14 cellular contexts compared by ENCODE assay signal in the genomic region with DNA sequence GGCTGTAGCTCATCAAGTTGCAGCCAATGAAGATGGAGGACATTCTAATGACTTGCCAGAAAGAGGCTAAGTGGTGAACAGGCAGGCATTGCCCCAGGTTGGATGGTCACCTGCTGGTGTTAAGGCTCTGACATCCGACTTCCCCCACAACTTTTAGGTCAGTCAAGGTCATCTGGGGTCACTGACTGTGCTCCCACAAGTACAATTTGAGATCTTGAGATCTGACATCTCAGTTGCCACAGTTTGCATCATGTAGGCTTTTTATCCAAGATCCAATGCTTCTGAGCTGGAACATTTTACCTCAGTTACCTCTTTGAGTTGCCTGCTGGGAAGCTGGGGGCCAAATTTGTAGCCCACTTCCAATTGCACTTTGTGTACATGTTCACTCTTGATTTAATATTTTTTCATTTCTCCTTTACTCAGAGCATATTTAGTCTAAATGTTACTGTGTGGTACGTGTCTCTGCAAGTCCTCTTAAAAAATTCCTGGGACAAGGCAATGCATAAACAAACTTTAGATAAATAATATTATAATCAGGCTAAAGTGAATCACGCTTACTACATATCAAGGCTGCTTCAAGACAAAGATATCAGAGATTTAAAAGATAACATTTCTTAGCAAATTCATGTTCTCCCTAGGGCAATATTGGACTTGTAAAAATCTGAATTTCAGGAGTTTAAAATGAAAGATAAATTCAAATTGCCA.
"Had no signal": no experiment of that assay in that cellular context is flagged by ENCODE, and none has a peak within 500 bp of the region (broad histone marks: within the 10 kb centered on the region; RNA-seq: fewer than 3 reads in every experiment).

No MANE protein-coding gene starts in this region.

- H3K27ac ChIP-seq: coronary artery, parathyroid adenoma, stomach, thyroid gland had no signal

- DNase-seq: activated T-cell treated with anti-CD3 and anti-CD28 coated beads for 4 hours; central memory CD4-positive, alpha-beta T cell; effector CD8-positive, alpha-beta T cell; left colon; naive B cell; stimulated activated CD4-positive, alpha-beta T cell treated with anti-CD3 and anti-CD28 coated beads, Interleukin-15, amount 100 ng/mL, for 24 hours; stimulated activated CD4-positive, alpha-beta T cell treated with anti-CD3 and anti-CD28 coated beads, Interleukin-4, amount 100 ng/mL, for 24 hours; stomach; SW 1271; thyroid gland had no signal

- H3K27me3 ChIP-seq: stomach, thyroid gland had no signal

- H3K79me2 ChIP-seq: parathyroid adenoma had no signal

- FAIRE-seq: urothelium cell line had no signal

- ATAC-seq: left colon had no signal

- H3K4me3 ChIP-seq: coronary artery, lung, stomach, thyroid gland had no signal

- H3K9ac ChIP-seq: parathyroid adenoma had no signal

- H3K4me1 ChIP-seq: parathyroid adenoma, stomach, thyroid gland had no signal

- H3K9me3 ChIP-seq: stomach, thyroid gland had no signal

- H2AFZ ChIP-seq: parathyroid adenoma had no signal
